In the genomic region with DNA sequence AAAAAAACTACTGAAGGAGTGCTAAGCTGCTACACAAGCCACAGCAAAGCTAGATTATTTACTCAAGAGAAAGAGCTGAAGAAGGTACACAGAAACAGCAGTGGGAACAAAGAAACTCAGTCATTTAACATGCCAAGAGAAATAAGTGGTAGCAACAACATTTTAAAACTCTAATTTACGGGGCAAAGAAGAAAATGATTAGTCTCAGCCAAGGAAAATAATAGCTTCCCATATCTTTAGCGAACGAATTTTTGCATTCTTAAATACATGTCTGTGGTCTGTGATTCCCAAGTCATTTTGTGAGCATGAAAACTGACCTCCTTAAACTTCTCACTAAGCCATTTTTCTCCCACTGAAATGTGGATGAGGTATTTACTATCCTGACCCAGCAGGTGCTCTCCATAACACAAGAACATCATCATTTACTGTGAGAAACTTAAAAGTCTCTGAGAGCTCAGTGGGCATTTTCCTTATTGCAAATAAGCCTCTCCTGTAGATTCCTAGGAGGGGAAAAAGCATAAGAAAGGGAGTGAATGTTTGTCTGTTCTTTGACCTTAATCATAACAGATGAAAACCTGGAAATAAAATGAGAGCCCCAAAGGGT, we compare ENCODE assay signal across 18 cellular contexts.
A peak's percentile ranks its signal among the peaks of the same experiment; 100 is the strongest.
DNase-seq lines count a peak whose midpoint lies in the region; ATAC-seq and TF ChIP-seq lines count a peak whose summit lies in the region.
"Had no signal": no experiment of that assay in that cellular context is flagged by ENCODE, and none has a peak within 500 bp of the region (broad histone marks: within the 10 kb centered on the region; RNA-seq: fewer than 3 reads in every experiment).

No MANE protein-coding gene starts in this region.

- no peak for ATAC-seq in HG03565 (IDR thresholded peaks at IDR 0.05; ENCODE audit: unreplicated experiment)
- ATAC-seq: CD8-positive, alpha-beta T cell had no signal

- H3K27ac ChIP-seq in VCaP: peak overlapping the region; percentile 33
- H3K27ac ChIP-seq: BLaER1 had no signal

- H3K27ac Mint-ChIP-seq in nephron progenitor cell: peak overlapping the region; percentile 7
- H3K27ac Mint-ChIP-seq: CD8-positive, alpha-beta T cell had no signal

- peaks cover 7% of the 10 kb centered on the region for H3K27me3 Mint-ChIP-seq in nephron progenitor cell (ENCODE audit: low read depth, poor library complexity)

- no peaks in the 10 kb centered on the region for H3K36me3 Mint-ChIP-seq in nephron progenitor cell (ENCODE audit: low read depth)
- H3K36me3 Mint-ChIP-seq: CD8-positive, alpha-beta T cell had no signal

- DNase-seq in NCI-H510A treated with DMSO at 0.1 percent for 48 hours (lab: John Stamatoyannopoulos, UW) (peak; percentile 41), NCI-H510A (lab: John Stamatoyannopoulos, UW) (no peak), M059J (ENCODE audit: low read depth) (peak; percentile 5), nephron progenitor cell (no peak), superior temporal gyrus (ENCODE audit: extremely low spot score) (no peak), NCI-H82 treated with DMSO at 0.1 percent for 48 hours (lab: John Stamatoyannopoulos, UW; ENCODE audit: unreplicated experiment) (no peak)
- DNase-seq: CD8-positive, alpha-beta T cell; EL; IMR-90; Karpas-422; MM.1S; NCI-H1105; NCI-H187; NCI-H2171; NCI-H524 treated with DMSO at 0.1 percent for 48 hours had no signal

- no peak overlapping the region for H3K4me3 Mint-ChIP-seq in nephron progenitor cell
- H3K4me3 Mint-ChIP-seq: CD8-positive, alpha-beta T cell had no signal

- peaks cover 32% of the 10 kb centered on the region for H3K4me1 Mint-ChIP-seq in nephron progenitor cell

- TF ChIP-seq CTCF in VCaP (conservative IDR thresholded peaks at IDR 0.05) (no peak), nephron progenitor cell (IDR thresholded peaks at IDR 0.05) (no peak)

- H3K9me3 Mint-ChIP-seq in nephron progenitor cell: no peaks in the 10 kb centered on the region

Comparison
In these comparisons a context has a peak if more than half of its experiments do, and no peak if none do; other contexts are left out.
1. DNase-seq: peak in NCI-H510A treated with DMSO at 0.1 percent for 48 hours (single experiment) and M059J (single experiment); none in NCI-H510A (single experiment), nephron progenitor cell (single experiment), superior temporal gyrus (single experiment) and NCI-H82 treated with DMSO at 0.1 percent for 48 hours (single experiment).